In genomic region chr3:13026534-13026933, GRCh38 we compare ENCODE assay signal across 30 cellular contexts.
"Had no signal": no experiment of that assay in that cellular context is flagged by ENCODE, and none has a peak within 500 bp of the region (broad histone marks: within the 10 kb centered on the region; RNA-seq: fewer than 3 reads in every experiment).

No MANE protein-coding gene starts in this region.

- DNase-seq: activated B cell treated with CpG ODN at 0.5 μM for 24 hours; activated CD4-positive, alpha-beta memory T cell treated with anti-CD3 and anti-CD28 coated beads, Interleukin-2, amount 10 ng/mL, durations not matched to agents 7 days and 5 days; activated CD4-positive, alpha-beta T cell treated with anti-CD3 and anti-CD28 coated beads for 4 hours; activated CD4-positive, CD25-positive, alpha-beta regulatory T cell treated with anti-CD3 and anti-CD28 coated beads, Interleukin-2, amount 50 U/mL, for 72 hours; activated CD8-positive, alpha-beta memory T cell treated with anti-CD3 and anti-CD28 coated beads for 24 hours; activated CD8-positive, alpha-beta memory T cell treated with anti-CD3 and anti-CD28 coated beads, Interleukin-2, amount 10 ng/mL, durations not matched to agents 7 days and 5 days; activated CD8-positive, alpha-beta memory T cell treated with anti-CD3 and anti-CD28 coated beads, Interleukin-2, amount 50 U/mL, for 48 hours; activated effector memory CD4-positive, alpha-beta T cell treated with Interleukin-2 at 50 U/mL for 16 hours; activated naive CD4-positive, alpha-beta T cell treated with anti-CD3 and anti-CD28 coated beads, Interleukin-2, amount 50 U/mL, for 16 hours; activated naive CD8-positive, alpha-beta T cell treated with anti-CD3 and anti-CD28 coated beads, Interleukin-2, amount 10 ng/mL, durations not matched to agents 7 days and 5 days; activated T-cell treated with anti-CD3 and anti-CD28 coated beads, Interleukin-2, amount 50 U/mL, for 48 hours; amygdala; NCI-H1092 treated with DMSO at 0.1 percent for 48 hours; NCI-H1417; NCI-H146; NCI-H187; NCI-H2081; NCI-H2171 treated with DMSO at 0.1 percent for 48 hours; NCI-H2227 treated with DMSO at 0.1 percent for 48 hours; NCI-H446; NCI-H510A treated with DMSO at 0.1 percent for 48 hours; NCI-H69; NK-92 treated with Interleukin-12 subunit alpha and Interleukin-12 subunit beta, amount 100 ng/mL, for 24 hours; PC-3; Peyer's patch; SHP77 treated with DMSO at 0.1 percent for 48 hours; SK-N-SH had no signal

- H3K27me3 Mint-ChIP-seq: activated B cell treated with CpG ODN at 0.5 μM for 24 hours; activated CD8-positive, alpha-beta memory T cell treated with anti-CD3 and anti-CD28 coated beads, Interleukin-2, amount 10 ng/mL, durations not matched to agents 7 days and 5 days; activated naive CD8-positive, alpha-beta T cell treated with anti-CD3 and anti-CD28 coated beads, Interleukin-2, amount 10 ng/mL, durations not matched to agents 7 days and 5 days; central memory CD8-positive, alpha-beta T cell had no signal

- H3K27ac Mint-ChIP-seq: activated CD4-positive, alpha-beta memory T cell treated with anti-CD3 and anti-CD28 coated beads, Interleukin-2, amount 10 ng/mL, durations not matched to agents 7 days and 5 days; activated CD8-positive, alpha-beta memory T cell treated with anti-CD3 and anti-CD28 coated beads, Interleukin-2, amount 10 ng/mL, durations not matched to agents 7 days and 5 days; T-helper 1 cell treated with Interleukin-12 subunit alpha and Interleukin-12 subunit beta and Interleukin-4 antibody, amounts not matched to agents 30 μg/mL and 1 μg/mL, for 36 hours; T-helper 2 cell treated with Interferon-gamma antibody and Interleukin-4, amounts not matched to agents 5 μg/mL and 100 μg/mL, for 36 hours had no signal

- H3K36me3 Mint-ChIP-seq: activated CD8-positive, alpha-beta memory T cell treated with anti-CD3 and anti-CD28 coated beads, Interleukin-2, amount 10 ng/mL, durations not matched to agents 7 days and 5 days had no signal

- H3K9me3 Mint-ChIP-seq: activated B cell treated with CpG ODN at 0.5 μM for 24 hours; activated CD4-positive, alpha-beta memory T cell treated with anti-CD3 and anti-CD28 coated beads, Interleukin-2, amount 10 ng/mL, durations not matched to agents 7 days and 5 days; activated naive CD8-positive, alpha-beta T cell treated with anti-CD3 and anti-CD28 coated beads, Interleukin-2, amount 10 ng/mL, durations not matched to agents 7 days and 5 days; central memory CD8-positive, alpha-beta T cell; T-helper 1 cell treated with Interleukin-12 subunit alpha and Interleukin-12 subunit beta and Interleukin-4 antibody, amounts not matched to agents 30 μg/mL and 1 μg/mL, for 36 hours; T-helper 2 cell treated with Interferon-gamma antibody and Interleukin-4, amounts not matched to agents 5 μg/mL and 100 μg/mL, for 36 hours had no signal

- ATAC-seq: activated CD8-positive, alpha-beta memory T cell treated with anti-CD3 and anti-CD28 coated beads, Interleukin-2, amount 10 ng/mL, durations not matched to agents 7 days and 5 days; PC-3 had no signal

- H3K4me1 Mint-ChIP-seq: activated CD4-positive, alpha-beta memory T cell treated with anti-CD3 and anti-CD28 coated beads, Interleukin-2, amount 10 ng/mL, durations not matched to agents 7 days and 5 days; activated CD8-positive, alpha-beta memory T cell treated with anti-CD3 and anti-CD28 coated beads, Interleukin-2, amount 10 ng/mL, durations not matched to agents 7 days and 5 days; activated naive CD8-positive, alpha-beta T cell treated with anti-CD3 and anti-CD28 coated beads, Interleukin-2, amount 10 ng/mL, durations not matched to agents 7 days and 5 days; central memory CD8-positive, alpha-beta T cell had no signal

- H3K4me3 Mint-ChIP-seq: activated B cell treated with CpG ODN at 0.5 μM for 24 hours; activated CD4-positive, alpha-beta memory T cell treated with anti-CD3 and anti-CD28 coated beads, Interleukin-2, amount 10 ng/mL, durations not matched to agents 7 days and 5 days; activated CD8-positive, alpha-beta memory T cell treated with anti-CD3 and anti-CD28 coated beads, Interleukin-2, amount 10 ng/mL, durations not matched to agents 7 days and 5 days; activated naive CD8-positive, alpha-beta T cell treated with anti-CD3 and anti-CD28 coated beads, Interleukin-2, amount 10 ng/mL, durations not matched to agents 7 days and 5 days; central memory CD8-positive, alpha-beta T cell; T-helper 1 cell treated with Interleukin-12 subunit alpha and Interleukin-12 subunit beta and Interleukin-4 antibody, amounts not matched to agents 30 μg/mL and 1 μg/mL, for 36 hours; T-helper 2 cell treated with Interferon-gamma antibody and Interleukin-4, amounts not matched to agents 5 μg/mL and 100 μg/mL, for 36 hours had no signal
